ENCODE assay signal across 8 cellular contexts in the genomic region with DNA sequence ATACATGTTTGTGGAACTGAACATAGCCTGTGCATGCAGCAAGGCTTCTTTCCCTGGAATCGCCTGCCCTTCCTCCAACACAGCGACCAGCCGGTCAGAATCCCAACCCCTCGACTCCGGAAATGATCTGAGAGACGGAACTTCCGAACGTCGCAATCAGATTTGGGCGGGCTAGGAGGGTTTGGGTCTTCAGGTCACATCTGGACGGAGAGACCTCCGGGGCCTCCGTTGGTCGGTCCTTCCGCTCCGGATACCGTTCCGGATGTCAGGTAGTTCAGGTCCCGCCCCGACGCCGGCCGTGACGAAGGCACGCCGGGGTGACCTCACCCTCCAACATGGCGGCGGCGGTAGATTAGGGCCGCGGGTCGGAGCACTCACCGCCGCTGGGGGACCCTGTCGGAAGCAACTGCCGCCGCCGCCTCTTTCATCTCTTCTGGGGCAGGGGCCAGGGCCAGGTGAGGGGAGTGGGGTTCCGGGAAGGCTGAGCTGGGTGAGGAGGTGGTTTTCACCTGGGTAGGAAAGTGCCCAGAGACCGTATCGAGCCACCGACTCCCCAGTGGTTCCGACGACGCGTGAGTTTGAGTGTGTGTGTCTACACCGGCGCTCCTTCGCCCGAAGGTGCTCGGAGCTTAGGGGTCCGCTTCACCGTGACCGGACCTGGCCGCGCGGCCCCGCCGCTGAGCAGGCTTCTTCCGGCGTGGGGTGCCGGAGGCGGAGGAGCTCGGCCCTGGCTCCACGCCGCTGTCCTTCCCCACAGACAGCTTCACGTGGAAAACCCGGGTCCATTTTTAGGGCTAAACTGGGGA. TPM values are rescaled to one million over a fixed set of nuclear protein-coding genes. Genes with fewer than 3 reads are reported as not detected.
DNase-seq lines count a peak whose midpoint lies in the region; ATAC-seq lines count a peak whose summit lies in the region.

A gene with protein sequence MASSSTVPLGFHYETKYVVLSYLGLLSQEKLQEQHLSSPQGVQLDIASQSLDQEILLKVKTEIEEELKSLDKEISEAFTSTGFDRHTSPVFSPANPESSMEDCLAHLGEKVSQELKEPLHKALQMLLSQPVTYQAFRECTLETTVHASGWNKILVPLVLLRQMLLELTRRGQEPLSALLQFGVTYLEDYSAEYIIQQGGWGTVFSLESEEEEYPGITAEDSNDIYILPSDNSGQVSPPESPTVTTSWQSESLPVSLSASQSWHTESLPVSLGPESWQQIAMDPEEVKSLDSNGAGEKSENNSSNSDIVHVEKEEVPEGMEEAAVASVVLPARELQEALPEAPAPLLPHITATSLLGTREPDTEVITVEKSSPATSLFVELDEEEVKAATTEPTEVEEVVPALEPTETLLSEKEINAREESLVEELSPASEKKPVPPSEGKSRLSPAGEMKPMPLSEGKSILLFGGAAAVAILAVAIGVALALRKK (plus strand): TSS at position 326 of the 806 bp plus-strand sequence. CDS start 16,955 bp downstream, outside the sequence.

- peak; percentile 76 for ATAC-seq in GM19468 (IDR thresholded peaks at IDR 0.05; ENCODE audit: extremely low read depth, unreplicated experiment)
- ATAC-seq in effector memory CD8-positive, alpha-beta T cell (replicated peaks) = peak; percentile 94

- H3K9me3 Mint-ChIP-seq in effector memory CD8-positive, alpha-beta T cell = no peaks in the 10 kb centered on the region

- peaks cover 30% of the 10 kb centered on the region for H3K36me3 Mint-ChIP-seq in effector memory CD8-positive, alpha-beta T cell (ENCODE audit: insufficient read depth)

- H3K27ac Mint-ChIP-seq in effector memory CD8-positive, alpha-beta T cell = peak within 1 kb of the TSS; percentile 99 to 100

- DNase-seq in COLO668 (lab: John Stamatoyannopoulos, UW; ENCODE audit: unreplicated experiment) (peak; percentile 95), HT-29 (ENCODE audit: low spot score) (peak; percentile 87), NOMO-1 treated with DMSO at 0.1 percent for 48 hours (lab: John Stamatoyannopoulos, UW; ENCODE audit: unreplicated experiment) (peak; percentile 83), medulla oblongata (ENCODE audit: extremely low spot score) (peak; percentile 93)
- DNase-seq in activated CD8-positive, alpha-beta memory T cell treated with anti-CD3 and anti-CD28 coated beads for 4 hours (ENCODE audit: low read depth in 2 of 2) = peak; percentile 75 to 80
- DNase-seq in effector memory CD8-positive, alpha-beta T cell = peak; percentile 78 to 83 (median 83)
- peak; percentile 79 to 88 (median 79) for DNase-seq in stimulated activated CD4-positive, alpha-beta T cell treated with anti-CD3 and anti-CD28 coated beads, TNF-alpha, amount 100 ng/mL, for 48 hours (ENCODE audit: low read depth in 3 of 3)

- H3K4me1 Mint-ChIP-seq in effector memory CD8-positive, alpha-beta T cell (ENCODE audit: low read depth in 2 of 2) = peaks cover 15 to 34% of the 10 kb centered on the region in 2 donors

- H3K4me3 Mint-ChIP-seq in effector memory CD8-positive, alpha-beta T cell = peak within 1 kb of the TSS; percentile 87

- no peaks in the 10 kb centered on the region for H3K27me3 Mint-ChIP-seq in effector memory CD8-positive, alpha-beta T cell

RNA-seq across cellular contexts. Expression of the gene that starts here (rescaled TPM):
- total RNA-seq in HT-29 (2014; rRNA removed; shearing (Covaris generic)) = 23.7 and 24.5 TPM in 2 replicates

Comparison
In these comparisons a context has a peak if more than half of its experiments do, and no peak if none do; other contexts are left out.
1. Peak in every context shown above with its lines: DNase-seq and ATAC-seq.